In the genomic region with DNA sequence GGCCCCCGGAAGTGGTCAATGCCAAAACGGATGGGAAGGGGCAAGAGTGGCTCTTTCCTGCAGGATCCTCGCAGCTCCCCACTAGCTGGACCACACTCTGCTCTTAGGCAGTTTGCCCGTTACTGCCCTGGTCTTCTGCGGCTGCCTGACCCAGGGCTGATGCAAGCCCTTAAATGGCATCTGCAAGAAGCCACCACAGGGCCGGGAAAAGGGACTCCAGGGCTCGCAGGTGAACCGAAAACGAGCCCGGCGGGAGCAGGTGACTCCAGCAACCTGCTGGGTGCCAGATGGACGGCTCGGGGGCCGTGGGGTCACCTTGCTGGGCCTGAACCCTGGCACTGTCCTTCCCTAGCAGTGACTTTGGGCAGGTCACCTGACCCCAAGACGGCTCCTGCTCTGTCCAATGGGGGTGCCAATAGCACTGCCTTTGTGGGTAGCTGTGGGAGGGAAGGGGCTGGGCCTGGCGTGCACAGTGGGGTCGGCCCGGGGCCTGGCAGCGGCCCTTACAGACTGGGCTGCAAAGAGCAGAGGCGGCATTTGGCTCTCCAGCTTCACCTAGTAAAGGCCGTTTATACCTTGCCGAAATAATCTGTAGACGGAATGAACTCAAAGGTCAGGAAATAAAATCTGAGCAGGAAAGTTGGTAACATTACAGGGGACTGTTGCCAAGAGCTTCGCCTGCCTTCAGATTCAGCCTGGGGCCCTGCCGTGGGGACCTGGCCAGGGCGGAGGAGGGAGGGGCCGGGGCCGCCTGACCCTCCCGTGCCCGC, we compare ENCODE assay signal across 8 cellular contexts. TPM values are rescaled to one million over a fixed set of nuclear protein-coding genes. Genes with fewer than 3 reads are reported as not detected.
DNase-seq lines count a peak whose midpoint lies in the region; ATAC-seq lines count a peak whose summit lies in the region.

No MANE protein-coding gene starts in this region.

- peak overlapping the region; percentile 74 to 89 (median 86) for H3K9ac ChIP-seq in skeletal muscle tissue (ENCODE audit: low read depth in 1 of 3, low read length in 3 of 3)

- peaks cover 4 to 15% (median 13%) of the 10 kb centered on the region in 3 donors for H3K36me3 ChIP-seq in skeletal muscle tissue (ENCODE audit: control insufficient read depth in 3 of 3, insufficient read depth in 3 of 3, low read length in 3 of 3)

- peak; percentile 56 for DNase-seq in activated T-cell treated with anti-CD3 and anti-CD28 coated beads, Interleukin-2, amount 50 U/mL, for 24 hours
- DNase-seq in activated T-cell treated with anti-CD3 and anti-CD28 coated beads for 4 hours = no peak
- peak; percentile 45 for DNase-seq in activated CD4-positive, alpha-beta memory T cell treated with anti-CD3 and anti-CD28 coated beads, Interleukin-2, amount 10 ng/mL, durations not matched to agents 7 days and 5 days
- DNase-seq in left cardiac atrium = no peak
- DNase-seq in COLO829 (ENCODE audit: low spot score) = no peak
- DNase-seq in NCI-H2171 treated with DMSO at 0.1 percent for 48 hours (lab: John Stamatoyannopoulos, UW) = no peak

- H3K9me3 ChIP-seq in skeletal muscle tissue (ENCODE audit: control insufficient read depth in 3 of 3, low read length in 3 of 3) = no peaks in the 10 kb centered on the region

- H3K4me1 Mint-ChIP-seq in activated T-cell treated with anti-CD3 and anti-CD28 coated beads, Interleukin-2, amount 50 U/mL, for 24 hours (ENCODE audit: low read depth) = peaks cover 44% of the 10 kb centered on the region
- H3K4me1 Mint-ChIP-seq in activated CD4-positive, alpha-beta memory T cell treated with anti-CD3 and anti-CD28 coated beads, Interleukin-2, amount 10 ng/mL, durations not matched to agents 7 days and 5 days = peaks cover 41% of the 10 kb centered on the region

- no peaks in the 10 kb centered on the region for H3K27me3 Mint-ChIP-seq in activated T-cell treated with anti-CD3 and anti-CD28 coated beads, Interleukin-2, amount 50 U/mL, for 24 hours
- no peaks in the 10 kb centered on the region for H3K27me3 Mint-ChIP-seq in activated CD4-positive, alpha-beta memory T cell treated with anti-CD3 and anti-CD28 coated beads, Interleukin-2, amount 10 ng/mL, durations not matched to agents 7 days and 5 days

- CTCF ChIA-PET in activated CD4-positive, alpha-beta memory T cell treated with anti-CD3 and anti-CD28 coated beads, Interleukin-2, amount 10 ng/mL, durations not matched to agents 7 days and 5 days (lab: Charles Lee) = interaction anchor here (0.7 to 2.4 kb wide), 6 partner anchors 8 to 156 kb away, joined by 3 to 9 read pairs (median 4); no protein-coding TSS in a partner anchor

- H3K4me1 ChIP-seq in skeletal muscle tissue (ENCODE audit: control insufficient read depth in 3 of 3, insufficient read depth in 3 of 3, low read length in 3 of 3) = peaks cover 24 to 38% (median 28%) of the 10 kb centered on the region in 3 donors

- no peaks in the 10 kb centered on the region for H3K27me3 ChIP-seq in skeletal muscle tissue (ENCODE audit: control insufficient read depth in 3 of 3, insufficient read depth in 3 of 3, low read length in 3 of 3)

- H3K4me3 ChIP-seq in skeletal muscle tissue (ENCODE audit: low read length in 3 of 3) = peak overlapping the region; percentile 74 to 78 (median 78)

- peak overlapping the region; percentile 86 for H3K4me3 Mint-ChIP-seq in activated T-cell treated with anti-CD3 and anti-CD28 coated beads, Interleukin-2, amount 50 U/mL, for 24 hours
- H3K4me3 Mint-ChIP-seq in activated CD4-positive, alpha-beta memory T cell treated with anti-CD3 and anti-CD28 coated beads, Interleukin-2, amount 10 ng/mL, durations not matched to agents 7 days and 5 days = peak overlapping the region; percentile 79

- peak overlapping the region; percentile 77 for H3K27ac ChIP-seq in skeletal muscle tissue (ENCODE audit: low read depth, low read length)

- ATAC-seq in HG03378 (IDR thresholded peaks at IDR 0.05; ENCODE audit: unreplicated experiment) = peak; percentile 14
- peak; percentile 2 to 18 for ATAC-seq in left cardiac atrium

- POLR2A ChIA-PET in activated CD4-positive, alpha-beta memory T cell treated with anti-CD3 and anti-CD28 coated beads, Interleukin-2, amount 10 ng/mL, durations not matched to agents 7 days and 5 days (lab: Charles Lee) = interaction anchor here (0.7 to 2.9 kb wide), 8 partner anchors 10 to 292 kb away, joined by 3 to 51 read pairs (median 3); partner anchors contain the start of genes ENTR1, NACC2 and PMPCA

- peaks cover 31% of the 10 kb centered on the region for H3K36me3 Mint-ChIP-seq in activated T-cell treated with anti-CD3 and anti-CD28 coated beads, Interleukin-2, amount 50 U/mL, for 24 hours (ENCODE audit: low read depth)
- H3K36me3 Mint-ChIP-seq in activated CD4-positive, alpha-beta memory T cell treated with anti-CD3 and anti-CD28 coated beads, Interleukin-2, amount 10 ng/mL, durations not matched to agents 7 days and 5 days (ENCODE audit: low read depth) = peaks cover 15% of the 10 kb centered on the region

- no peaks in the 10 kb centered on the region for H3K9me3 Mint-ChIP-seq in activated T-cell treated with anti-CD3 and anti-CD28 coated beads, Interleukin-2, amount 50 U/mL, for 24 hours
- no peaks in the 10 kb centered on the region for H3K9me3 Mint-ChIP-seq in activated CD4-positive, alpha-beta memory T cell treated with anti-CD3 and anti-CD28 coated beads, Interleukin-2, amount 10 ng/mL, durations not matched to agents 7 days and 5 days

- intact Hi-C loops in left cardiac atrium (cut with DNase I) = no loop called here

- peak overlapping the region; percentile 90 for H3K27ac Mint-ChIP-seq in activated T-cell treated with anti-CD3 and anti-CD28 coated beads, Interleukin-2, amount 50 U/mL, for 24 hours
- peak overlapping the region; percentile 72 for H3K27ac Mint-ChIP-seq in activated CD4-positive, alpha-beta memory T cell treated with anti-CD3 and anti-CD28 coated beads, Interleukin-2, amount 10 ng/mL, durations not matched to agents 7 days and 5 days

RNA-seq across cellular contexts. Expression of gene TMEM250, which starts 1.2 kb away (rescaled TPM):
- 10 to 100 TPM; 47.0 to 49.0 TPM for total RNA-seq in activated CD4-positive, alpha-beta memory T cell treated with anti-CD3 and anti-CD28 coated beads, Interleukin-2, amount 10 ng/mL, durations not matched to agents 7 days and 5 days
- total RNA-seq in left cardiac atrium (10 to 100 TPM; 21.6 to 23.4 TPM), skeletal muscle tissue (24.0 TPM)

RNA-seq across cellular contexts. Expression of gene NACC2, which starts 22.4 kb away (rescaled TPM):
- 1 to 10 TPM; 8.1 to 8.7 TPM for total RNA-seq in activated CD4-positive, alpha-beta memory T cell treated with anti-CD3 and anti-CD28 coated beads, Interleukin-2, amount 10 ng/mL, durations not matched to agents 7 days and 5 days
- total RNA-seq in left cardiac atrium = 10 to 100 TPM; 28.6 to 38.5 TPM
- 7.3 TPM for total RNA-seq in skeletal muscle tissue

Comparison
In these comparisons a context has a peak if more than half of its experiments do, and no peak if none do; other contexts are left out.
1. DNase-seq: peak in activated T-cell treated with anti-CD3 and anti-CD28 coated beads, Interleukin-2, amount 50 U/mL, for 24 hours (single experiment) and activated CD4-positive, alpha-beta memory T cell treated with anti-CD3 and anti-CD28 coated beads, Interleukin-2, amount 10 ng/mL, durations not matched to agents 7 days and 5 days (single experiment); none in activated T-cell treated with anti-CD3 and anti-CD28 coated beads for 4 hours (single experiment), left cardiac atrium (single experiment), COLO829 (single experiment) and NCI-H2171 treated with DMSO at 0.1 percent for 48 hours (single experiment).